In genomic region chr6:134925800-134926199, GRCh38 we compare ENCODE assay signal across 26 cellular contexts. TPM values are rescaled to one million over a fixed set of nuclear protein-coding genes. Genes with fewer than 3 reads are reported as not detected.
A peak's percentile ranks its signal among the peaks of the same experiment; 100 is the strongest.
DNase-seq lines count a peak whose midpoint lies in the region; ATAC-seq, FAIRE-seq and TF ChIP-seq lines count a peak whose summit lies in the region.
"Had no signal": no experiment of that assay in that cellular context is flagged by ENCODE, and none has a peak within 500 bp of the region (broad histone marks: within the 10 kb centered on the region; RNA-seq: fewer than 3 reads in every experiment).

No MANE protein-coding gene starts in this region.

- H3K27me3 Mint-ChIP-seq in activated CD8-positive, alpha-beta T cell treated with anti-CD3 and anti-CD28 coated beads, Interleukin-2, amount 10 ng/mL, durations not matched to agents 7 days and 5 days (ENCODE audit: low read depth) = no peaks in the 10 kb centered on the region
- H3K27me3 Mint-ChIP-seq: activated CD4-positive, alpha-beta memory T cell treated with anti-CD3 and anti-CD28 coated beads, Interleukin-2, amount 10 ng/mL, durations not matched to agents 7 days and 5 days; activated naive CD8-positive, alpha-beta T cell treated with anti-CD3 and anti-CD28 coated beads, Interleukin-2, amount 50 U/mL, for 24 hours; progenitor cell of endocrine pancreas; stimulated activated naive B cell treated with anti-CD40 and anti-IgM and Interleukin-4, amounts not matched to agents 10 μg/mL and 1 μg/mL and 100 μg/mL, for 72 hours had no signal

- FAIRE-seq in endothelial cell of umbilical vein (lab: Jason Lieb, UNC) (peak; percentile 59), keratinocyte (lab: Jason Lieb, UNC) (peak; percentile 75)
- FAIRE-seq: K562 had no signal

- H3K56ac ChIP-seq in IMR-90 (ENCODE audit: extremely low read depth, insufficient read depth, low read length) = no peak overlapping the region

- no peak overlapping the region for H3K4me2 ChIP-seq in IMR-90 (ENCODE audit: low read depth, low read length)
- H3K4me2 ChIP-seq in endothelial cell of umbilical vein (ENCODE audit: insufficient read depth, low read length) = no peak overlapping the region
- H3K4me2 ChIP-seq in keratinocyte (ENCODE audit: control insufficient read depth, extremely low read depth, insufficient read depth, low read depth, low read length) = no peak overlapping the region
- no peak overlapping the region for H3K4me2 ChIP-seq in neuronal stem cell (ENCODE audit: insufficient read depth, low read length, poor library complexity, severe bottlenecking)
- H3K4me2 ChIP-seq: smooth muscle cell had no signal

- H3K27me3 ChIP-seq in IMR-90 (ENCODE audit: control insufficient read depth, insufficient read depth, low read length) (no peaks in the 10 kb centered on the region), endothelial cell of umbilical vein (ENCODE audit: control insufficient read depth in 2 of 2, insufficient read depth in 2 of 2, low read length in 2 of 2) (no peaks in the 10 kb centered on the region), keratinocyte (ENCODE audit: control insufficient read depth, extremely low read depth, insufficient read depth, low read length) (no peaks in the 10 kb centered on the region), neuronal stem cell (ENCODE audit: control insufficient read depth in 3 of 3, insufficient read depth in 3 of 3, low read depth in 1 of 3, low read length in 3 of 3) (no peaks in the 10 kb centered on the region)
- H3K27me3 ChIP-seq: brain microvascular endothelial cell had no signal

- H3K4me3 ChIP-seq in IMR-90 (ENCODE audit: insufficient read depth, low read depth, low read length) (no peak overlapping the region), endothelial cell of umbilical vein (replicated peaks in 1 of 3; ENCODE audit: insufficient read depth in 1 of 3, low read depth in 1 of 3, low read length in 3 of 3) (no peak overlapping the region), keratinocyte (ENCODE audit: control insufficient read depth in 2 of 3, extremely low read depth in 1 of 3, insufficient read depth in 2 of 3, low read depth in 1 of 3, low read length in 3 of 3) (no peak overlapping the region), neuronal stem cell (ENCODE audit: low read length in 2 of 2) (no peak overlapping the region)
- H3K4me3 ChIP-seq: HAP-1, K562, smooth muscle cell, thoracic aorta had no signal

- peak overlapping the region; percentile 73; the same call in 1 of the 2 replicates for H2AK5ac ChIP-seq in IMR-90 (ENCODE audit: low read depth, low read length)
- no peak overlapping the region for H2AK5ac ChIP-seq in neuronal stem cell (ENCODE audit: low read depth, low read length)

- TF ChIP-seq RAD21 in IMR-90 (IDR thresholded peaks at IDR 0.05; ENCODE audit: low read length) = no peak

- H4K91ac ChIP-seq in IMR-90 (ENCODE audit: insufficient read depth, low read depth, low read length) (no peak overlapping the region), neuronal stem cell (ENCODE audit: low read depth, low read length, poor library complexity) (no peak overlapping the region)

- POLR2A ChIA-PET in IMR-90 (lab: Charles Lee; ENCODE audit: unreplicated experiment) (no interaction called here), endothelial cell of umbilical vein (lab: Charles Lee) (interaction anchor here (0.6 to 0.7 kb wide), 2 partner anchors 197 to 500 kb away, joined by 4 to 8 read pairs; no protein-coding TSS in a partner anchor)
- POLR2A ChIA-PET in activated CD8-positive, alpha-beta T cell treated with anti-CD3 and anti-CD28 coated beads, Interleukin-2, amount 10 ng/mL, durations not matched to agents 7 days and 5 days (lab: Charles Lee) = no interaction called here

- no peak overlapping the region for H2AK9ac ChIP-seq in IMR-90 (replicated peaks; ENCODE audit: low read depth, low read length, poor library complexity)

- H2BK120ac ChIP-seq in IMR-90 (ENCODE audit: low read depth, low read length) (no peak overlapping the region; the same call in 1 of the 2 replicates), neuronal stem cell (ENCODE audit: low read depth, low read length) (no peak overlapping the region)

- dilution Hi-C loops in IMR-90 (cut with HindIII; ENCODE audit: low sequenced_read_pairs, unreplicated experiment) = no loop called here
- dilution Hi-C loops in endothelial cell of umbilical vein (cut with MboI; ENCODE audit: extremely low pct_ligation_motif_present, low sequenced_read_pairs) = no loop called here
- dilution Hi-C loops in keratinocyte (cut with MboI; ENCODE audit: extremely low pct_ligation_motif_present, low sequenced_read_pairs) = no loop called here

- H3K79me1 ChIP-seq in IMR-90 (ENCODE audit: low read depth in 1 of 2, low read length in 2 of 2) (no peaks in the 10 kb centered on the region), neuronal stem cell (ENCODE audit: low read depth, low read length) (no peaks in the 10 kb centered on the region)

- no peak overlapping the region for H2BK20ac ChIP-seq in IMR-90 (ENCODE audit: low read depth, low read length)

- H3K36me3 ChIP-seq in IMR-90 (ENCODE audit: control insufficient read depth, insufficient read depth, low read length) (no peaks in the 10 kb centered on the region), endothelial cell of umbilical vein (ENCODE audit: control insufficient read depth in 2 of 2, extremely low read depth in 1 of 2, insufficient read depth in 2 of 2, low read length in 2 of 2) (no peaks in the 10 kb centered on the region), keratinocyte (ENCODE audit: control insufficient read depth in 2 of 2, extremely low read depth in 1 of 2, insufficient read depth in 2 of 2, low read length in 2 of 2) (peaks cover 0 to 3% of the 10 kb centered on the region in 2 experiments), neuronal stem cell (replicated peaks in 1 of 2; ENCODE audit: control insufficient read depth in 2 of 2, insufficient read depth in 2 of 2, low read length in 2 of 2) (no peaks in the 10 kb centered on the region)
- H3K36me3 ChIP-seq: brain microvascular endothelial cell, HAP-1, thoracic aorta had no signal

- in situ Hi-C loops in IMR-90 (cut with MboI; ENCODE audit: low sequenced_read_pairs) = no loop called here

- no peaks in the 10 kb centered on the region for H3K79me2 ChIP-seq in endothelial cell of umbilical vein (ENCODE audit: control insufficient read depth, insufficient read depth, low read length)
- no peaks in the 10 kb centered on the region for H3K79me2 ChIP-seq in keratinocyte (ENCODE audit: control insufficient read depth, insufficient read depth, low read length)

- no peak overlapping the region for H3K18ac ChIP-seq in IMR-90 (ENCODE audit: low read depth, low read length)
- no peak overlapping the region for H3K18ac ChIP-seq in neuronal stem cell (ENCODE audit: low read length)

- ATAC-seq in IMR-90 (ENCODE audit: low read depth) = peak; percentile 48
- no peak for ATAC-seq in activated CD8-positive, alpha-beta T cell treated with anti-CD3 and anti-CD28 coated beads, Interleukin-2, amount 10 ng/mL, durations not matched to agents 7 days and 5 days
- ATAC-seq: activated naive CD8-positive, alpha-beta T cell treated with anti-CD3 and anti-CD28 coated beads, Interleukin-2, amount 50 U/mL, for 24 hours; K562; stimulated activated naive B cell treated with anti-CD40 and anti-IgM and Interleukin-4, amounts not matched to agents 10 μg/mL and 1 μg/mL and 100 μg/mL, for 72 hours had no signal

- H4K8ac ChIP-seq in IMR-90 (ENCODE audit: low read depth in 2 of 2, low read length in 2 of 2) (no peak overlapping the region), neuronal stem cell (ENCODE audit: low read depth, low read length) (no peak overlapping the region)

- DNase-seq in ELR (ENCODE audit: low read depth) (peak; percentile 74), IMR-90 (peak; percentile 81), endothelial cell of umbilical vein (ENCODE audit: low read depth, low spot score) (peak; percentile 81), keratinocyte (ENCODE audit: low read depth, low spot score) (peak; percentile 61), erythroblast (lab: John Stamatoyannopoulos, UW) (no peak), inferior parietal cortex (ENCODE audit: extremely low spot score) (no peak), neuronal stem cell (ENCODE audit: low spot score) (no peak)
- no peak for DNase-seq in activated CD8-positive, alpha-beta T cell treated with anti-CD3 and anti-CD28 coated beads, Interleukin-2, amount 10 ng/mL, durations not matched to agents 7 days and 5 days
- DNase-seq: activated CD4-positive, alpha-beta memory T cell treated with anti-CD3 and anti-CD28 coated beads, Interleukin-2, amount 10 ng/mL, durations not matched to agents 7 days and 5 days; activated gamma-delta T cell; activated naive CD8-positive, alpha-beta T cell treated with anti-CD3 and anti-CD28 coated beads, Interleukin-2, amount 50 U/mL, for 24 hours; activated T-cell treated with anti-CD3 and anti-CD28 coated beads for 4 hours; brain microvascular endothelial cell; NCI-H1694; NCI-H2171 treated with DMSO at 0.1 percent for 48 hours; NCI-H69; Right ventricle myocardium superior; stimulated activated CD4-positive, alpha-beta T cell treated with anti-CD3 and anti-CD28 coated beads, Interleukin-2, amount 100 ng/mL, for 48 hours; stimulated activated naive B cell treated with anti-CD40 and anti-IgM and Interleukin-4, amounts not matched to agents 10 μg/mL and 1 μg/mL and 100 μg/mL, for 72 hours had no signal

- H2BK5ac ChIP-seq in IMR-90 (ENCODE audit: low read depth, low read length, poor library complexity, severe bottlenecking) (peak overlapping the region; percentile 6), neuronal stem cell (ENCODE audit: low read length) (no peak overlapping the region)

- H3K14ac ChIP-seq in IMR-90 (replicated peaks; ENCODE audit: low read depth, low read length) = 0 out of 2 replicates have a peak overlapping the region, but pooled peaks have one; percentile 41
- no peak overlapping the region for H3K14ac ChIP-seq in neuronal stem cell (ENCODE audit: low read length)

- H3K9me3 ChIP-seq in IMR-90 (ENCODE audit: control insufficient read depth, insufficient read depth, low read length) = peaks cover 3% of the 10 kb centered on the region; the same call in 1 of the 2 replicates
- no peaks in the 10 kb centered on the region for H3K9me3 ChIP-seq in endothelial cell of umbilical vein (replicated peaks; ENCODE audit: control insufficient read depth, insufficient read depth, low read length)
- no peaks in the 10 kb centered on the region for H3K9me3 ChIP-seq in keratinocyte (ENCODE audit: control insufficient read depth, low read depth, low read length)
- H3K9me3 ChIP-seq in neuronal stem cell (replicated peaks in 1 of 2; ENCODE audit: control insufficient read depth in 2 of 2, insufficient read depth in 1 of 2, low read depth in 1 of 2, low read length in 2 of 2) = no peaks in the 10 kb centered on the region
- H3K9me3 ChIP-seq: HAP-1, thoracic aorta had no signal

- H3K4me3 Mint-ChIP-seq in activated CD8-positive, alpha-beta T cell treated with anti-CD3 and anti-CD28 coated beads, Interleukin-2, amount 10 ng/mL, durations not matched to agents 7 days and 5 days = no peak overlapping the region
- H3K4me3 Mint-ChIP-seq: activated CD4-positive, alpha-beta memory T cell treated with anti-CD3 and anti-CD28 coated beads, Interleukin-2, amount 10 ng/mL, durations not matched to agents 7 days and 5 days; activated naive CD8-positive, alpha-beta T cell treated with anti-CD3 and anti-CD28 coated beads, Interleukin-2, amount 50 U/mL, for 24 hours; mesothelial cell of epicardium; nephron; stimulated activated naive B cell treated with anti-CD40 and anti-IgM and Interleukin-4, amounts not matched to agents 10 μg/mL and 1 μg/mL and 100 μg/mL, for 72 hours had no signal

- peak overlapping the region; percentile 59 for H2AFZ ChIP-seq in IMR-90 (replicated peaks; ENCODE audit: low read length, poor library complexity)
- peak overlapping the region; percentile 26 for H2AFZ ChIP-seq in endothelial cell of umbilical vein (ENCODE audit: low read depth, low read length)
- H2AFZ ChIP-seq in keratinocyte (ENCODE audit: control insufficient read depth, low read length) = peak overlapping the region; percentile 75
- no peak overlapping the region for H2AFZ ChIP-seq in neuronal stem cell (ENCODE audit: low read length)

- H3K9ac ChIP-seq in IMR-90 (ENCODE audit: low read depth, low read length) (no peak overlapping the region), endothelial cell of umbilical vein (replicated peaks; ENCODE audit: extremely low read depth, insufficient read depth, low read length) (no peak overlapping the region), keratinocyte (ENCODE audit: control insufficient read depth, extremely low read depth, insufficient read depth, low read length) (no peak overlapping the region), neuronal stem cell (ENCODE audit: low read depth, low read length, poor library complexity) (no peak overlapping the region)

- H3K27ac ChIP-seq in IMR-90 (ENCODE audit: insufficient read depth, low read length) (no peak overlapping the region), endothelial cell of umbilical vein (ENCODE audit: insufficient read depth, low read depth, low read length) (no peak overlapping the region), keratinocyte (ENCODE audit: control insufficient read depth, insufficient read depth, low read length) (peak overlapping the region; percentile 24), neuronal stem cell (replicated peaks; ENCODE audit: low read length) (no peak overlapping the region)
- H3K27ac ChIP-seq: brain microvascular endothelial cell, thoracic aorta had no signal

- peak overlapping the region; percentile 13; the same call in 1 of the 2 replicates for H3K4ac ChIP-seq in IMR-90 (ENCODE audit: low read depth, low read length)
- no peak overlapping the region for H3K4ac ChIP-seq in neuronal stem cell (ENCODE audit: low read length)

- BruUV-seq in IMR-90 (replicated peaks; lab: Mats Ljungman, UMichigan) (no TSS peak), endothelial cell of umbilical vein (replicated peaks; lab: Mats Ljungman, UMichigan) (no TSS peak)

- H3K9me1 ChIP-seq in IMR-90 (ENCODE audit: insufficient read depth, low read length) = peaks cover 3% of the 10 kb centered on the region
- H3K9me1 ChIP-seq in endothelial cell of umbilical vein (replicated peaks; ENCODE audit: control insufficient read depth, extremely low read depth, insufficient read depth, low read length) = no peaks in the 10 kb centered on the region
- no peaks in the 10 kb centered on the region for H3K9me1 ChIP-seq in keratinocyte (ENCODE audit: control insufficient read depth, extremely low read depth, insufficient read depth, low read length)

- TF ChIP-seq POLR2A in IMR-90 (IDR thresholded peaks at IDR 0.05; ENCODE audit: low read depth, low read length) = no peak
- TF ChIP-seq POLR2A in endothelial cell of umbilical vein (IDR thresholded peaks at IDR 0.05; ENCODE audit: low read depth, low read length) = no peak
- no peak for TF ChIP-seq POLR2A in erythroblast (IDR thresholded peaks at IDR 0.05; ENCODE audit: low read length)

- H4K5ac ChIP-seq in IMR-90 (ENCODE audit: low read depth, low read length) = no peak overlapping the region

- H3K4me1 ChIP-seq in IMR-90 (ENCODE audit: control insufficient read depth, insufficient read depth, low read length) (0 out of 2 replicates have a peak, but pooled peaks cover 2% of the 10 kb centered on the region), endothelial cell of umbilical vein (ENCODE audit: control insufficient read depth, extremely low read depth, insufficient read depth, low read length) (no peaks in the 10 kb centered on the region), keratinocyte (ENCODE audit: control insufficient read depth, extremely low read depth, insufficient read depth, low read length) (peaks cover 7% of the 10 kb centered on the region), neuronal stem cell (ENCODE audit: control insufficient read depth in 2 of 2, insufficient read depth in 1 of 2, low read depth in 1 of 2, low read length in 2 of 2) (peaks cover 0 to 2% of the 10 kb centered on the region in 2 donors)
- H3K4me1 ChIP-seq: HAP-1 had no signal

- no peak overlapping the region for H2BK15ac ChIP-seq in IMR-90 (ENCODE audit: low read depth, low read length)
- no peak overlapping the region for H2BK15ac ChIP-seq in neuronal stem cell (ENCODE audit: low read length)

- no peaks in the 10 kb centered on the region for H3K9me3 Mint-ChIP-seq in activated CD8-positive, alpha-beta T cell treated with anti-CD3 and anti-CD28 coated beads, Interleukin-2, amount 10 ng/mL, durations not matched to agents 7 days and 5 days (ENCODE audit: insufficient read depth)
- H3K9me3 Mint-ChIP-seq: activated CD4-positive, alpha-beta memory T cell treated with anti-CD3 and anti-CD28 coated beads, Interleukin-2, amount 10 ng/mL, durations not matched to agents 7 days and 5 days; activated naive CD8-positive, alpha-beta T cell treated with anti-CD3 and anti-CD28 coated beads, Interleukin-2, amount 50 U/mL, for 24 hours; mesothelial cell of epicardium; nephron; stimulated activated naive B cell treated with anti-CD40 and anti-IgM and Interleukin-4, amounts not matched to agents 10 μg/mL and 1 μg/mL and 100 μg/mL, for 72 hours had no signal

- no peaks in the 10 kb centered on the region for H4K20me1 ChIP-seq in IMR-90 (ENCODE audit: insufficient read depth, low read length)
- no peaks in the 10 kb centered on the region for H4K20me1 ChIP-seq in endothelial cell of umbilical vein (replicated peaks; ENCODE audit: control insufficient read depth, extremely low read depth, insufficient read depth, low read length)
- no peaks in the 10 kb centered on the region for H4K20me1 ChIP-seq in keratinocyte (ENCODE audit: control insufficient read depth, extremely low read depth, insufficient read depth, low read length)

- H3K23ac ChIP-seq in IMR-90 (ENCODE audit: low read depth, low read length) (no peak overlapping the region), neuronal stem cell (ENCODE audit: low read depth, low read length, poor library complexity) (no peak overlapping the region)

- no peaks in the 10 kb centered on the region for H3K36me3 Mint-ChIP-seq in activated CD8-positive, alpha-beta T cell treated with anti-CD3 and anti-CD28 coated beads, Interleukin-2, amount 10 ng/mL, durations not matched to agents 7 days and 5 days (ENCODE audit: low read depth)
- H3K36me3 Mint-ChIP-seq: mesothelial cell of epicardium had no signal

- TF ChIP-seq CTCF in IMR-90 (conservative IDR thresholded peaks at IDR 0.05; ENCODE audit: low read depth, low read length) (no peak), endothelial cell of umbilical vein (IDR thresholded peaks at IDR 0.05; ENCODE audit: extremely low read depth in 1 of 2, insufficient read depth in 1 of 2, low read depth in 1 of 2, low read length in 2 of 2) (no peak), keratinocyte (optimal IDR thresholded peaks at IDR 0.05 in 1 of 3, IDR thresholded peaks at IDR 0.05 in 1 of 3, conservative IDR thresholded peaks at IDR 0.05 in 1 of 3; ENCODE audit: extremely low read depth in 1 of 3, insufficient read depth in 2 of 3, low read length in 3 of 3) (no peak)

- CTCF ChIA-PET in IMR-90 (lab: Yijun Ruan, JAX) = no interaction called here
- CTCF ChIA-PET in endothelial cell of umbilical vein (lab: Charles Lee) = interaction anchor here (0.7 to 2.1 kb wide), 7 partner anchors 15 to 829 kb away, joined by 3 to 19 read pairs (median 4); no protein-coding TSS in a partner anchor
- CTCF ChIA-PET in activated CD8-positive, alpha-beta T cell treated with anti-CD3 and anti-CD28 coated beads, Interleukin-2, amount 10 ng/mL, durations not matched to agents 7 days and 5 days (lab: Charles Lee) = interaction anchor here (1.0 to 1.1 kb wide), 2 partner anchors 15 to 802 kb away, joined by 3 to 5 read pairs; no protein-coding TSS in a partner anchor

- intact Hi-C loops in IMR-90 (cut with micrococcal nuclease) (no loop called here), endothelial cell of umbilical vein (cut with micrococcal nuclease) (no loop called here)

- no peak overlapping the region for H3K27ac Mint-ChIP-seq in activated CD8-positive, alpha-beta T cell treated with anti-CD3 and anti-CD28 coated beads, Interleukin-2, amount 10 ng/mL, durations not matched to agents 7 days and 5 days
- H3K27ac Mint-ChIP-seq: activated CD4-positive, alpha-beta memory T cell treated with anti-CD3 and anti-CD28 coated beads, Interleukin-2, amount 10 ng/mL, durations not matched to agents 7 days and 5 days; activated naive CD8-positive, alpha-beta T cell treated with anti-CD3 and anti-CD28 coated beads, Interleukin-2, amount 50 U/mL, for 24 hours; mesothelial cell of epicardium; nephron; progenitor cell of endocrine pancreas; stimulated activated naive B cell treated with anti-CD40 and anti-IgM and Interleukin-4, amounts not matched to agents 10 μg/mL and 1 μg/mL and 100 μg/mL, for 72 hours had no signal

- WGBS in IMR-90 (ENCODE audit: extremely low coverage in 2 of 2, insufficient read length in 1 of 2), 2 experiments = 89% methylated on average over 1 of the region's 3 CpGs; no CpG with 5 or more reads in 1 of the 2 experiments
- WGBS in neuronal stem cell (ENCODE audit: extremely low coverage in 2 of 2, insufficient read length in 2 of 2, insufficient replicate concordance in 1 of 2), 2 donors = no CpG with 5 or more reads among the region's 3 CpGs

- H2BK12ac ChIP-seq in neuronal stem cell (ENCODE audit: low read length) = no peak overlapping the region

- H3K4me1 Mint-ChIP-seq in activated CD8-positive, alpha-beta T cell treated with anti-CD3 and anti-CD28 coated beads, Interleukin-2, amount 10 ng/mL, durations not matched to agents 7 days and 5 days (ENCODE audit: low read depth) = peaks cover 9% of the 10 kb centered on the region
- H3K4me1 Mint-ChIP-seq: activated naive CD8-positive, alpha-beta T cell treated with anti-CD3 and anti-CD28 coated beads, Interleukin-2, amount 50 U/mL, for 24 hours; mesothelial cell of epicardium; stimulated activated naive B cell treated with anti-CD40 and anti-IgM and Interleukin-4, amounts not matched to agents 10 μg/mL and 1 μg/mL and 100 μg/mL, for 72 hours had no signal

RNA-seq across cellular contexts. Expression of gene ALDH8A1, which starts 24.1 kb away (rescaled TPM):
- total RNA-seq in IMR-90 (2012; rRNA removed) = under 0.01 TPM in 2 replicates
- 0.15 and 0.19 TPM in 2 replicates for polyA plus RNA-seq in IMR-90 (2012; rRNA removed)
- polyA plus RNA-seq in IMR-90 (2012; cell fraction: cytosol; rRNA removed) = 0.02 and 0.04 TPM in 2 replicates
- 0.74 and 2.3 TPM in 2 replicates for polyA plus RNA-seq in IMR-90 (2012; cell fraction: nucleus; rRNA removed; ENCODE audit: low replicate concordance)
- total RNA-seq in endothelial cell of umbilical vein = 0.58 and 0.95 TPM in 2 replicates
- 0.08 and 0.41 TPM in 2 replicates for polyA plus RNA-seq in endothelial cell of umbilical vein
- 0.10 TPM in 2 replicates for polyA plus RNA-seq in endothelial cell of umbilical vein (2011; cell fraction: cytosol; rRNA removed)
- 2.1 and 4.4 TPM in 2 replicates for polyA plus RNA-seq in endothelial cell of umbilical vein (2011; cell fraction: nucleus; rRNA removed)
- polyA plus RNA-seq in endothelial cell of umbilical vein (2012) = 0.19 and 0.37 TPM in 2 replicates
- polyA minus RNA-seq in endothelial cell of umbilical vein = 0.15 and 0.36 TPM in 2 replicates
- not detected for polyA minus RNA-seq in endothelial cell of umbilical vein (2011; cell fraction: cytosol; rRNA and poly(A)+ RNA removed)
- polyA minus RNA-seq in endothelial cell of umbilical vein (2011; cell fraction: nucleus; rRNA and poly(A)+ RNA removed) = 1.3 and 2.1 TPM in 2 replicates
- 0.15 to 0.66 TPM (median 0.62 TPM) in 3 replicates for polyA plus RNA-seq in keratinocyte
- polyA plus RNA-seq in keratinocyte (2011; ENCODE audit: low read depth) = 0.69 TPM
- 0.13 and 0.21 TPM in 2 replicates for polyA plus RNA-seq in keratinocyte (2011; cell fraction: cytosol; rRNA removed)
- 2.2 and 3.7 TPM in 2 replicates for polyA plus RNA-seq in keratinocyte (2011; cell fraction: nucleus; rRNA removed)
- polyA plus RNA-seq in keratinocyte (2012; ENCODE audit: low replicate concordance) = 0.08 and 2.6 TPM in 2 replicates
- 0.69 to 8.5 TPM (median 1.7 TPM) in 3 replicates for polyA minus RNA-seq in keratinocyte
- polyA minus RNA-seq in keratinocyte (2011; cell fraction: cytosol; rRNA and poly(A)+ RNA removed) = not detected
- polyA minus RNA-seq in keratinocyte (2011; cell fraction: nucleus; rRNA and poly(A)+ RNA removed) = 9.6 and 10.5 TPM in 2 replicates
- polyA plus RNA-seq in neuronal stem cell (2013, experiment 1 of 2) = 0.13 TPM
- 0.10 TPM for polyA plus RNA-seq in neuronal stem cell (2013, experiment 2 of 2)
- under 1 TPM; 0.45 to 0.47 TPM for total RNA-seq in activated CD8-positive, alpha-beta T cell treated with anti-CD3 and anti-CD28 coated beads, Interleukin-2, amount 10 ng/mL, durations not matched to agents 7 days and 5 days

Comparison
In these comparisons a context has a peak if more than half of its experiments do, and no peak if none do; other contexts are left out.
1. DNase-seq: peak in ELR (single experiment), IMR-90 (single experiment), endothelial cell of umbilical vein (single experiment) and keratinocyte (single experiment); none in erythroblast (0 of 2), inferior parietal cortex (single experiment), neuronal stem cell (single experiment) and activated CD8-positive, alpha-beta T cell treated with anti-CD3 and anti-CD28 coated beads, Interleukin-2, amount 10 ng/mL, durations not matched to agents 7 days and 5 days (single experiment).